ENCODE assay signal across 2 cellular contexts in the genomic region with DNA sequence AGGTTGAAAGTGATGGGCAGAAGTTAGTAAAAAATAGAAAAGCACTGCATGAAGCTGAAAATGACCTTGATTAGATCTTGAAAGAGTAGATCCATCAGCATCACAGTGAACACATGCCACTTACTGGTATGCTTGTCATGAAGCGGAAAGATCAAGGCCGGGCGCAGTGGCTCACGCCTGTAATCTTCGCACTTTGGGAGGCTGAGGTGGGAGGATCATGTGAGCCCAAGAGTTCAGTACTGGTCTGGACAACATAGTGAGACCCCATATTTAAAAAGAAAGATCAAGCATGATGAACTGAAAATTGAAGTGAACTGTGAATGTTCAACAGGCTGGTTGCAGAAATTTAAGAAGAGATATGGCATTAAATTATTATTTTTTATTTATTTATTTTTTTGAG.
TF ChIP-seq lines count a peak whose summit lies in the region.

No MANE protein-coding gene starts in this region.

TF ChIP-seq in A549, 52 proteins besides CTCF, POLR2A, EP300 and RAD21:
- no peak for TF ChIP-seq FOSL2 (IDR thresholded peaks at IDR 0.05)
- no peak for TF ChIP-seq FOSL2 (CRISPR knock-in tag; IDR thresholded peaks at IDR 0.05)
- TF ChIP-seq HOXB13 (CRISPR knock-in tag; IDR thresholded peaks at IDR 0.05; ENCODE audit: low read depth): no peak
- TF ChIP-seq KDM5A (IDR thresholded peaks at IDR 0.05): no peak
- no peak for TF ChIP-seq MAFK (IDR thresholded peaks at IDR 0.05; ENCODE audit: partially characterized antibody)
- TF ChIP-seq RFX5 (IDR thresholded peaks at IDR 0.05): no peak
- TF ChIP-seq SREBF2 (IDR thresholded peaks at IDR 0.05): no peak
- no peak for TF ChIP-seq PBX3 (IDR thresholded peaks at IDR 0.05)
- TF ChIP-seq, protein P1, sequence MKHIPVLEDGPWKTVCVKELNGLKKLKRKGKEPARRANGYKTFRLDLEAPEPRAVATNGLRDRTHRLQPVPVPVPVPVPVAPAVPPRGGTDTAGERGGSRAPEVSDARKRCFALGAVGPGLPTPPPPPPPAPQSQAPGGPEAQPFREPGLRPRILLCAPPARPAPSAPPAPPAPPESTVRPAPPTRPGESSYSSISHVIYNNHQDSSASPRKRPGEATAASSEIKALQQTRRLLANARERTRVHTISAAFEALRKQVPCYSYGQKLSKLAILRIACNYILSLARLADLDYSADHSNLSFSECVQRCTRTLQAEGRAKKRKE (CRISPR knock-in tag; IDR thresholded peaks at IDR 0.05; ENCODE audit: low read depth): no peak
- TF ChIP-seq JUN (IDR thresholded peaks at IDR 0.05): no peak
- TF ChIP-seq NFE2L2 (conservative IDR thresholded peaks at IDR 0.05; ENCODE audit: low read length): no peak
- TF ChIP-seq, protein P2, sequence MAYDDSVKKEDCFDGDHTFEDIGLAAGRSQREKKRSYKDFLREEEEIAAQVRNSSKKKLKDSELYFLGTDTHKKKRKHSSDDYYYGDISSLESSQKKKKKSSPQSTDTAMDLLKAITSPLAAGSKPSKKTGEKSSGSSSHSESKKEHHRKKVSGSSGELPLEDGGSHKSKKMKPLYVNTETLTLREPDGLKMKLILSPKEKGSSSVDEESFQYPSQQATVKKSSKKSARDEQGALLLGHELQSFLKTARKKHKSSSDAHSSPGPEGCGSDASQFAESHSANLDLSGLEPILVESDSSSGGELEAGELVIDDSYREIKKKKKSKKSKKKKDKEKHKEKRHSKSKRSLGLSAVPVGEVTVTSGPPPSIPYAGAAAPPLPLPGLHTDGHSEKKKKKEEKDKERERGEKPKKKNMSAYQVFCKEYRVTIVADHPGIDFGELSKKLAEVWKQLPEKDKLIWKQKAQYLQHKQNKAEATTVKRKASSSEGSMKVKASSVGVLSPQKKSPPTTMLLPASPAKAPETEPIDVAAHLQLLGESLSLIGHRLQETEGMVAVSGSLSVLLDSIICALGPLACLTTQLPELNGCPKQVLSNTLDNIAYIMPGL (CRISPR knock-in tag; IDR thresholded peaks at IDR 0.05; ENCODE audit: borderline replicate concordance): no peak
- TF ChIP-seq FOSB (CRISPR knock-in tag; IDR thresholded peaks at IDR 0.05): no peak
- no peak for TF ChIP-seq ZSCAN20 (CRISPR knock-in tag; IDR thresholded peaks at IDR 0.05)
- TF ChIP-seq CHD4 (IDR thresholded peaks at IDR 0.05; ENCODE audit: borderline replicate concordance): no peak
- no peak for TF ChIP-seq HDAC2 (IDR thresholded peaks at IDR 0.05)
- no peak for TF ChIP-seq ESRRA (IDR thresholded peaks at IDR 0.05; ENCODE audit: borderline replicate concordance, low read length)
- no peak for TF ChIP-seq EHF (CRISPR knock-in tag; IDR thresholded peaks at IDR 0.05)

TF ChIP-seq in IMR-90, 13 proteins besides CTCF, POLR2A, EP300 and RAD21:
- TF ChIP-seq NFE2L2 (IDR thresholded peaks at IDR 0.05; ENCODE audit: low read depth, low read length) (no peak), MAZ (IDR thresholded peaks at IDR 0.05; ENCODE audit: borderline replicate concordance, low read depth, low read length) (no peak), MXI1 (IDR thresholded peaks at IDR 0.05; ENCODE audit: borderline replicate concordance, low read depth, low read length) (no peak), SMC3 (IDR thresholded peaks at IDR 0.05; ENCODE audit: low read depth, low read length) (no peak), ELK1 (IDR thresholded peaks at IDR 0.05; ENCODE audit: borderline replicate concordance, low read depth, low read length) (no peak)
TF ChIP-seq in IMR-90: peak in this region for 0.
